In the genomic region with DNA sequence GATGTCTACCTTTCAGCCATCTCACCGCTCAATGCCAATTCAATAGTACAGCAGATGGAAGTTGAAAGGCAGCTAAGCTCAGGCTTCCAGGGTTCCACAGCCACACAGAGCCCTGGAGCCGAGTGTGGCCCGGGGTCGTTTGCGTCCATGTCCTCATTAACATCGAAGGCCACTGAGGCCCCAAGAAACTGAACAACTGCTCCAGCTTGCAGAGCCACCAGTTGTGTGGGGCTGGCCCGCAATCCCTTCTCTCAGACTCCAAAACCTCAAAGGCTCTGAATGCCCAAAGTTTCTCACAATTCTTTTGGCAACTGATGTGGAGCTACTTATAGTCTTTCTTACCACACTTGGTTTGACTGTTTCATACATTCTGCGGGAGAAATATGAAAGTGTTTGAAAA, we compare ENCODE assay signal across 33 cellular contexts.
"Had no signal": no experiment of that assay in that cellular context is flagged by ENCODE, and none has a peak within 500 bp of the region (broad histone marks: within the 10 kb centered on the region; RNA-seq: fewer than 3 reads in every experiment).

No MANE protein-coding gene starts in this region.

- DNase-seq: activated B cell treated with CpG ODN at 0.5 μM for 24 hours; activated CD4-positive, alpha-beta T cell treated with anti-CD3 and anti-CD28 coated beads for 48 hours; activated CD4-positive, alpha-beta T cell treated with anti-CD3 and anti-CD28 coated beads, Interleukin-2, amount 50 U/mL, for 1 hour; activated CD4-positive, alpha-beta T cell treated with anti-CD3 and anti-CD28 coated beads, Interleukin-2, amount 50 U/mL, for 48 hours; activated CD8-positive, alpha-beta memory T cell treated with anti-CD3 and anti-CD28 coated beads for 24 hours; activated CD8-positive, alpha-beta T cell treated with anti-CD3 and anti-CD28 coated beads for 36 hours; activated gamma-delta T cell treated with Interleukin-2 at 50 U/mL for 16 hours; activated naive CD4-positive, alpha-beta T cell treated with anti-CD3 and anti-CD28 coated beads, Interleukin-2, amount 50 U/mL, for 16 hours; activated naive CD4-positive, alpha-beta T cell treated with Interleukin-2 at 50 U/mL for 16 hours; activated T-cell treated with anti-CD3 and anti-CD28 coated beads, Interleukin-2, amount 50 U/mL, for 1 hour; activated T-cell treated with anti-CD3 and anti-CD28 coated beads, Interleukin-2, amount 50 U/mL, for 48 hours; amniotic stem cell; anterior cingulate cortex; brain microvascular endothelial cell; central memory CD4-positive, alpha-beta T cell; cerebellar nuclear complex; colonic mucosa; effector CD8-positive, alpha-beta T cell; erythroblast; foreskin keratinocyte; gastrocnemius medialis; glutamatergic neuron; heart right ventricle; T-helper 1 cell; T-helper 17 cell; T1000; WERI-Rb-1 had no signal

- H3K9me3 Mint-ChIP-seq: activated B cell treated with CpG ODN at 0.5 μM for 24 hours; activated CD8-positive, alpha-beta T cell treated with anti-CD3 and anti-CD28 coated beads for 36 hours; activated T-helper 1 cell treated with anti-CD3 and anti-CD28 coated beads, Interleukin-12 subunit alpha, Interleukin-12 subunit beta, Interleukin-2, Interleukin-4 antibody, amounts not matched to agents 30 ng/mL and 10 ng/mL and 1 ng/mL, durations not matched to agents 14 hours and 24 hours and 36 hours; activated T-helper 2 cell treated with anti-CD3 and anti-CD28 coated beads, Interferon-gamma antibody, Interleukin-2, Interleukin-4, amounts not matched to agents 10 μg/mL and 5 μg/mL and 100 μg/mL, durations not matched to agents 14 hours and 24 hours and 36 hours; T-helper 2 cell treated with Interferon-gamma antibody and Interleukin-4, amounts not matched to agents 5 μg/mL and 100 μg/mL, for 36 hours had no signal

- H3K27ac Mint-ChIP-seq: activated B cell treated with CpG ODN at 0.5 μM for 24 hours; activated CD8-positive, alpha-beta T cell treated with anti-CD3 and anti-CD28 coated beads for 36 hours; activated naive CD8-positive, alpha-beta T cell; activated T-helper 1 cell treated with anti-CD3 and anti-CD28 coated beads, Interleukin-12 subunit alpha, Interleukin-12 subunit beta, Interleukin-2, Interleukin-4 antibody, amounts not matched to agents 30 ng/mL and 10 ng/mL and 1 ng/mL, durations not matched to agents 14 hours and 24 hours and 36 hours; activated T-helper 2 cell treated with anti-CD3 and anti-CD28 coated beads, Interferon-gamma antibody, Interleukin-2, Interleukin-4, amounts not matched to agents 10 μg/mL and 5 μg/mL and 100 μg/mL, durations not matched to agents 14 hours and 24 hours and 36 hours; T-helper 17 cell; T-helper 2 cell treated with Interferon-gamma antibody and Interleukin-4, amounts not matched to agents 5 μg/mL and 100 μg/mL, for 36 hours had no signal

- H3K27me3 ChIP-seq: brain microvascular endothelial cell, colonic mucosa, esophagus muscularis mucosa, foreskin keratinocyte, gastrocnemius medialis, heart right ventricle had no signal

- H3K4me3 ChIP-seq: colonic mucosa, esophagus muscularis mucosa, gastrocnemius medialis, heart right ventricle had no signal

- H3K27me3 Mint-ChIP-seq: activated B cell treated with CpG ODN at 0.5 μM for 24 hours; activated CD8-positive, alpha-beta T cell treated with anti-CD3 and anti-CD28 coated beads for 36 hours; activated naive CD8-positive, alpha-beta T cell; T-helper 17 cell had no signal

- H3K4me3 Mint-ChIP-seq: activated B cell treated with CpG ODN at 0.5 μM for 24 hours; activated CD8-positive, alpha-beta T cell treated with anti-CD3 and anti-CD28 coated beads for 36 hours; activated naive CD8-positive, alpha-beta T cell; activated T-helper 1 cell treated with anti-CD3 and anti-CD28 coated beads, Interleukin-12 subunit alpha, Interleukin-12 subunit beta, Interleukin-2, Interleukin-4 antibody, amounts not matched to agents 30 ng/mL and 10 ng/mL and 1 ng/mL, durations not matched to agents 14 hours and 24 hours and 36 hours; T-helper 17 cell; T-helper 2 cell treated with Interferon-gamma antibody and Interleukin-4, amounts not matched to agents 5 μg/mL and 100 μg/mL, for 36 hours had no signal

- H3K36me3 ChIP-seq: colonic mucosa, WERI-Rb-1 had no signal

- ATAC-seq: activated CD4-positive, CD25-positive, alpha-beta regulatory T cell treated with anti-CD3 and anti-CD28 coated beads, Interleukin-2, amount 50 U/mL, for 24 hours; activated CD8-positive, alpha-beta T cell treated with anti-CD3 and anti-CD28 coated beads for 36 hours; foreskin keratinocyte; gastrocnemius medialis; heart right ventricle; T-helper 17 cell had no signal

- H3K4me1 ChIP-seq: colonic mucosa, foreskin keratinocyte, gastrocnemius medialis had no signal

- H3K9me3 ChIP-seq: colonic mucosa, esophagus muscularis mucosa, gastrocnemius medialis, heart right ventricle had no signal

- H3K27ac ChIP-seq: brain microvascular endothelial cell, colonic mucosa, foreskin keratinocyte, gastrocnemius medialis, WERI-Rb-1 had no signal
